ENCODE assay signal across 1 cellular context in genomic region chr2:68214381-68214780, GRCh38.
TF ChIP-seq lines count a peak whose summit lies in the region.

No MANE protein-coding gene starts in this region.

TF ChIP-seq in GM12878, 131 proteins besides CTCF, POLR2A, EP300 and RAD21 (continued from another document):
- TF ChIP-seq ZBTB40 (IDR thresholded peaks at IDR 0.05; ENCODE audit: borderline replicate concordance), result no peak
- TF ChIP-seq CREM (IDR thresholded peaks at IDR 0.05; ENCODE audit: low read depth), result peak; percentile 75
- TF ChIP-seq ZNF384 (IDR thresholded peaks at IDR 0.05; ENCODE audit: borderline replicate concordance, low read depth, low read length), result peak; percentile 63; the same call in 1 of the 2 replicates
- TF ChIP-seq POU2F2 (IDR thresholded peaks at IDR 0.05; ENCODE audit: borderline replicate concordance, low read depth, low read length), result peak; percentile 84; the same call in 1 of the 3 replicates
- TF ChIP-seq ZNF217 (IDR thresholded peaks at IDR 0.05), result peak; percentile 70; the same call in 1 of the 2 replicates
- TF ChIP-seq CBX5 (IDR thresholded peaks at IDR 0.05; ENCODE audit: low read depth), result 0 out of 2 replicates have a peak, but pooled peaks have one; percentile 36
- TF ChIP-seq CHD1 (IDR thresholded peaks at IDR 0.05; ENCODE audit: low read depth, low read length), result no peak
- no peak for TF ChIP-seq CBFB (IDR thresholded peaks at IDR 0.05; ENCODE audit: low read depth)
- peak; percentile 99 for TF ChIP-seq SKIL (IDR thresholded peaks at IDR 0.05; ENCODE audit: low read depth, poor library complexity, severe bottlenecking)
- peak; percentile 80; the same call in 1 of the 2 replicates for TF ChIP-seq MTA3 (IDR thresholded peaks at IDR 0.05; ENCODE audit: borderline replicate concordance, low read length)
- TF ChIP-seq ZZZ3 (IDR thresholded peaks at IDR 0.05; ENCODE audit: control insufficient read depth, insufficient read length, low read depth), result no peak
- peak; percentile 33; the same call in 1 of the 2 replicates for TF ChIP-seq RELB (IDR thresholded peaks at IDR 0.05; ENCODE audit: low read depth)
- TF ChIP-seq JUNB (IDR thresholded peaks at IDR 0.05), result peak; percentile 71
- TF ChIP-seq BHLHE40 (IDR thresholded peaks at IDR 0.05; ENCODE audit: borderline replicate concordance in 1 of 2, low read depth in 2 of 2, low read length in 1 of 2), result 0 out of 4 replicates have a peak, but pooled peaks of 1 of the 2 experiments have one; percentile 18
- TF ChIP-seq PML (IDR thresholded peaks at IDR 0.05; ENCODE audit: low read length), result 0 out of 2 replicates have a peak, but pooled peaks have one; percentile 58
- TF ChIP-seq ATF2 (IDR thresholded peaks at IDR 0.05; ENCODE audit: low read length), result peak; percentile 85
- TF ChIP-seq MYC (IDR thresholded peaks at IDR 0.05; ENCODE audit: insufficient read depth, insufficient read length, insufficient replicate concordance, low read length, severe bottlenecking), result no peak
- peak; percentile 67; the same call in 1 of the 2 replicates for TF ChIP-seq FOXM1 (IDR thresholded peaks at IDR 0.05; ENCODE audit: low read depth, low read length)
- peak; percentile 88 for TF ChIP-seq MTA2 (IDR thresholded peaks at IDR 0.05; ENCODE audit: low read depth)
- TF ChIP-seq ATF7 (IDR thresholded peaks at IDR 0.05; ENCODE audit: low read depth), result peak; percentile 93
- TF ChIP-seq BCL11A (IDR thresholded peaks at IDR 0.05; ENCODE audit: low read depth, low read length), result 0 out of 2 replicates have a peak, but pooled peaks have one; percentile 10
- TF ChIP-seq RUNX3 (IDR thresholded peaks at IDR 0.05; ENCODE audit: low read length), result peak; percentile 94
- TF ChIP-seq BCL3 (IDR thresholded peaks at IDR 0.05; ENCODE audit: borderline replicate concordance, insufficient read depth, low read depth, low read length, poor library complexity, severe bottlenecking), result peak; percentile 26
- peak in 1 of 2 experiments; percentile 58; a peak in 2 of 4 replicates for TF ChIP-seq IKZF2 (IDR thresholded peaks at IDR 0.05)
- peak; percentile 94 for TF ChIP-seq MEF2A (IDR thresholded peaks at IDR 0.05; ENCODE audit: insufficient read depth, low read depth, low read length)
- TF ChIP-seq HDGF (IDR thresholded peaks at IDR 0.05), result no peak
- peak in 1 of 2 experiments; percentile 80; a peak in 1 of 4 replicates for TF ChIP-seq CEBPB (IDR thresholded peaks at IDR 0.05; ENCODE audit: borderline replicate concordance in 1 of 2, low read depth in 2 of 2, low read length in 2 of 2)
- peak; percentile 55; the same call in 1 of the 2 replicates for TF ChIP-seq NBN (IDR thresholded peaks at IDR 0.05)
- TF ChIP-seq MEF2B (IDR thresholded peaks at IDR 0.05; ENCODE audit: partially characterized antibody, poor library complexity, severe bottlenecking), result peak; percentile 83
- no peak for TF ChIP-seq YY1 (IDR thresholded peaks at IDR 0.05; ENCODE audit: low read depth, low read length)
- peak; percentile 56; the same call in 1 of the 2 replicates for TF ChIP-seq ZBED1 (IDR thresholded peaks at IDR 0.05; ENCODE audit: borderline replicate concordance)
- TF ChIP-seq BMI1 (IDR thresholded peaks at IDR 0.05; ENCODE audit: borderline replicate concordance), result no peak
- TF ChIP-seq IKZF1 (conservative IDR thresholded peaks at IDR 0.05), result 0 out of 2 replicates have a peak, but pooled peaks have one; percentile 17
- TF ChIP-seq TBL1XR1 (IDR thresholded peaks at IDR 0.05; ENCODE audit: low read depth, low read length), result 0 out of 2 replicates have a peak, but pooled peaks have one; percentile 29
- TF ChIP-seq IRF5 (IDR thresholded peaks at IDR 0.05; ENCODE audit: borderline replicate concordance), result no peak
TF ChIP-seq in GM12878: peak in this region for 27.
